In genomic region chr20:32449890-32450401, GRCh38 we compare ENCODE assay signal across 10 cellular contexts.
DNase-seq lines count a peak whose midpoint lies in the region; ATAC-seq and TF ChIP-seq lines count a peak whose summit lies in the region.
"Had no signal": no experiment of that assay in that cellular context is flagged by ENCODE, and none has a peak within 500 bp of the region (broad histone marks: within the 10 kb centered on the region; RNA-seq: fewer than 3 reads in every experiment).

No MANE protein-coding gene starts in this region.

- intact Hi-C loops in left ventricle myocardium superior (cut with micrococcal nuclease) (no loop called here), Right ventricle myocardium superior (cut with DNase I) (no loop called here), lower lobe of right lung (cut with DNase I) (no loop called here)
- intact Hi-C loops in activated T-helper 1 cell treated with anti-CD3 and anti-CD28 coated beads, Interleukin-12 subunit alpha, Interleukin-12 subunit beta, Interleukin-2, Interleukin-4 antibody, amounts not matched to agents 30 ng/mL and 10 ng/mL and 1 ng/mL, durations not matched to agents 14 hours and 24 hours and 36 hours (cut with micrococcal nuclease) = no loop called here

- no peaks in the 10 kb centered on the region for H3K9me3 Mint-ChIP-seq in activated T-helper 1 cell treated with anti-CD3 and anti-CD28 coated beads, Interleukin-12 subunit alpha, Interleukin-12 subunit beta, Interleukin-2, Interleukin-4 antibody, amounts not matched to agents 30 ng/mL and 10 ng/mL and 1 ng/mL, durations not matched to agents 14 hours and 24 hours and 36 hours

- 29 to 38% methylated on average over 4 to 8 of the region's 8 CpGs for WGBS in upper lobe of left lung, 2 donors

- H3K4me1 ChIP-seq in lower lobe of right lung = peaks cover 43% of the 10 kb centered on the region
- H3K4me1 ChIP-seq in upper lobe of left lung = peaks cover 25 to 48% (median 37%) of the 10 kb centered on the region in 4 donors

- H3K27me3 Mint-ChIP-seq in activated T-helper 1 cell treated with anti-CD3 and anti-CD28 coated beads, Interleukin-12 subunit alpha, Interleukin-12 subunit beta, Interleukin-2, Interleukin-4 antibody, amounts not matched to agents 30 ng/mL and 10 ng/mL and 1 ng/mL, durations not matched to agents 14 hours and 24 hours and 36 hours (ENCODE audit: insufficient read depth) = no peaks in the 10 kb centered on the region

- no peak overlapping the region for H3K4me3 Mint-ChIP-seq in activated T-helper 1 cell treated with anti-CD3 and anti-CD28 coated beads, Interleukin-12 subunit alpha, Interleukin-12 subunit beta, Interleukin-2, Interleukin-4 antibody, amounts not matched to agents 30 ng/mL and 10 ng/mL and 1 ng/mL, durations not matched to agents 14 hours and 24 hours and 36 hours

- peaks cover 96% of the 10 kb centered on the region for H3K36me3 ChIP-seq in lower lobe of right lung
- peaks cover 9 to 88% (median 58%) of the 10 kb centered on the region in 4 donors for H3K36me3 ChIP-seq in upper lobe of left lung

- no peak for TF ChIP-seq POLR2A in upper lobe of left lung (IDR thresholded peaks at IDR 0.05)

- peaks cover 8% of the 10 kb centered on the region for H3K36me3 Mint-ChIP-seq in activated T-helper 1 cell treated with anti-CD3 and anti-CD28 coated beads, Interleukin-12 subunit alpha, Interleukin-12 subunit beta, Interleukin-2, Interleukin-4 antibody, amounts not matched to agents 30 ng/mL and 10 ng/mL and 1 ng/mL, durations not matched to agents 14 hours and 24 hours and 36 hours (ENCODE audit: low read depth)

- no peaks in the 10 kb centered on the region for H3K27me3 ChIP-seq in lower lobe of right lung (ENCODE audit: low read depth)
- H3K27me3 ChIP-seq in upper lobe of left lung = no peaks in the 10 kb centered on the region

- H3K4me3 ChIP-seq in lower lobe of right lung (no peak overlapping the region), upper lobe of left lung (no peak overlapping the region)
- H3K4me3 ChIP-seq: thoracic aorta had no signal

- DNase-seq in left ventricle myocardium superior (peak; percentile 18), Right ventricle myocardium superior (no peak), lower lobe of right lung (no peak), upper lobe of left lung (no peak), GM19240 (ENCODE audit: insufficient read length, low spot score) (no peak)
- DNase-seq in activated T-helper 1 cell treated with anti-CD3 and anti-CD28 coated beads, Interleukin-12 subunit alpha, Interleukin-12 subunit beta, Interleukin-2, Interleukin-4 antibody, amounts not matched to agents 30 ng/mL and 10 ng/mL and 1 ng/mL, durations not matched to agents 14 hours and 24 hours and 36 hours (ENCODE audit: low spot score) = no peak
- DNase-seq: midbrain had no signal

- H3K9me3 ChIP-seq in lower lobe of right lung (no peaks in the 10 kb centered on the region), upper lobe of left lung (no peaks in the 10 kb centered on the region)
- H3K9me3 ChIP-seq: thoracic aorta had no signal

- TF ChIP-seq CTCF in lower lobe of right lung (IDR thresholded peaks at IDR 0.05) (no peak), upper lobe of left lung (IDR thresholded peaks at IDR 0.05) (no peak)

- H3K27ac ChIP-seq in lower lobe of right lung (peak overlapping the region; percentile 56), upper lobe of left lung (peak overlapping the region; percentile 8 to 69 (median 40))
- H3K27ac ChIP-seq: thoracic aorta had no signal

- H3K27ac Mint-ChIP-seq in activated T-helper 1 cell treated with anti-CD3 and anti-CD28 coated beads, Interleukin-12 subunit alpha, Interleukin-12 subunit beta, Interleukin-2, Interleukin-4 antibody, amounts not matched to agents 30 ng/mL and 10 ng/mL and 1 ng/mL, durations not matched to agents 14 hours and 24 hours and 36 hours = peak overlapping the region; percentile 36

- TF ChIP-seq EP300 in upper lobe of left lung (IDR thresholded peaks at IDR 0.05) = no peak

- H3K4me1 Mint-ChIP-seq in activated T-helper 1 cell treated with anti-CD3 and anti-CD28 coated beads, Interleukin-12 subunit alpha, Interleukin-12 subunit beta, Interleukin-2, Interleukin-4 antibody, amounts not matched to agents 30 ng/mL and 10 ng/mL and 1 ng/mL, durations not matched to agents 14 hours and 24 hours and 36 hours (ENCODE audit: low read depth) = peaks cover 8% of the 10 kb centered on the region

- no peak for ATAC-seq in left ventricle myocardium superior
- ATAC-seq in Right ventricle myocardium superior (ENCODE audit: poor library complexity) = no peak
- no peak for ATAC-seq in lower lobe of right lung
- no peak for ATAC-seq in upper lobe of left lung (ENCODE audit: low FRiP score in 2 of 2)
- no peak for ATAC-seq in GM18909 (IDR thresholded peaks at IDR 0.05; ENCODE audit: poor library complexity, unreplicated experiment)
- no peak for ATAC-seq in HG03175 (IDR thresholded peaks at IDR 0.05; ENCODE audit: unreplicated experiment)
